In genomic region chrX:8647176-8647575, GRCh38 we compare ENCODE assay signal across 24 cellular contexts.
"Had no signal": no experiment of that assay in that cellular context is flagged by ENCODE, and none has a peak within 500 bp of the region (broad histone marks: within the 10 kb centered on the region; RNA-seq: fewer than 3 reads in every experiment).

No MANE protein-coding gene starts in this region.

- H3K27ac Mint-ChIP-seq: activated naive CD4-positive, alpha-beta T cell treated with anti-CD3 and anti-CD28 coated beads, Interleukin-2, amount 50 U/mL, for 72 hours; activated T-cell treated with anti-CD3 and anti-CD28 coated beads, Interleukin-2, amount 50 U/mL, for 24 hours; activated T-helper 17 cell treated with anti-CD3 and anti-CD28 coated beads, Interleukin-2, amount 50 U/mL, for 72 hours; mesothelial cell of epicardium; natural killer cell; progenitor cell of endocrine pancreas; T-cell; T-helper 2 cell treated with Interferon-gamma antibody and Interleukin-4, amounts not matched to agents 5 μg/mL and 100 μg/mL, for 36 hours had no signal

- H3K4me1 ChIP-seq: ascending aorta, gastrocnemius medialis, left ventricle myocardium inferior, spleen, upper lobe of left lung had no signal

- H3K27ac ChIP-seq: ascending aorta, gastrocnemius medialis, left ventricle myocardium inferior, spleen, thoracic aorta, upper lobe of left lung had no signal

- H3K4me1 Mint-ChIP-seq: activated T-helper 17 cell treated with anti-CD3 and anti-CD28 coated beads, Interleukin-2, amount 50 U/mL, for 72 hours; mesothelial cell of epicardium; natural killer cell; T-cell had no signal

- H3K36me3 ChIP-seq: ascending aorta, gastrocnemius medialis, left ventricle myocardium inferior, spleen, thoracic aorta, upper lobe of left lung had no signal

- H3K9me3 ChIP-seq: ascending aorta, gastrocnemius medialis, left ventricle myocardium inferior, spleen, thoracic aorta, upper lobe of left lung had no signal

- H3K4me3 ChIP-seq: ascending aorta, gastrocnemius medialis, left ventricle myocardium inferior, spleen, thoracic aorta, upper lobe of left lung had no signal

- H3K27me3 ChIP-seq: ascending aorta, gastrocnemius medialis, spleen, upper lobe of left lung had no signal

- H3K27me3 Mint-ChIP-seq: activated T-cell treated with anti-CD3 and anti-CD28 coated beads, Interleukin-2, amount 50 U/mL, for 24 hours; activated T-helper 17 cell treated with anti-CD3 and anti-CD28 coated beads, Interleukin-2, amount 50 U/mL, for 72 hours; progenitor cell of endocrine pancreas had no signal

- H3K36me3 Mint-ChIP-seq: activated naive CD4-positive, alpha-beta T cell treated with anti-CD3 and anti-CD28 coated beads, Interleukin-2, amount 50 U/mL, for 72 hours; mesothelial cell of epicardium; natural killer cell; T-cell had no signal

- DNase-seq: activated CD4-positive, alpha-beta T cell treated with anti-CD3 and anti-CD28 coated beads for 1 hour; activated CD4-positive, alpha-beta T cell treated with anti-CD3 and anti-CD28 coated beads, Interleukin-2, amount 50 U/mL, for 1 hour; activated CD8-positive, alpha-beta memory T cell treated with anti-CD3 and anti-CD28 coated beads, Interleukin-2, amount 50 U/mL, for 4 hours; activated T-cell treated with anti-CD3 and anti-CD28 coated beads, Interleukin-2, amount 50 U/mL, for 24 hours; cerebellar nuclear complex; cortex of kidney; erythroblast; gastrocnemius medialis; hippocampal formation; left ventricle myocardium inferior; natural killer cell; retina; spleen; stimulated activated CD4-positive, alpha-beta T cell treated with anti-CD3 and anti-CD28 coated beads, Interleukin-4, amount 100 ng/mL, for 1 hour; stimulated activated naive CD4-positive, alpha-beta T cell; T-cell; upper lobe of left lung had no signal

- H3K4me3 Mint-ChIP-seq: activated T-cell treated with anti-CD3 and anti-CD28 coated beads, Interleukin-2, amount 50 U/mL, for 24 hours; activated T-helper 17 cell treated with anti-CD3 and anti-CD28 coated beads, Interleukin-2, amount 50 U/mL, for 72 hours; mesothelial cell of epicardium; natural killer cell; T-cell; T-helper 2 cell treated with Interferon-gamma antibody and Interleukin-4, amounts not matched to agents 5 μg/mL and 100 μg/mL, for 36 hours had no signal

- H3K9me3 Mint-ChIP-seq: activated naive CD4-positive, alpha-beta T cell treated with anti-CD3 and anti-CD28 coated beads, Interleukin-2, amount 50 U/mL, for 72 hours; activated T-cell treated with anti-CD3 and anti-CD28 coated beads, Interleukin-2, amount 50 U/mL, for 24 hours; activated T-helper 17 cell treated with anti-CD3 and anti-CD28 coated beads, Interleukin-2, amount 50 U/mL, for 72 hours; natural killer cell; T-cell; T-helper 2 cell treated with Interferon-gamma antibody and Interleukin-4, amounts not matched to agents 5 μg/mL and 100 μg/mL, for 36 hours had no signal
